19 cellular contexts compared by ENCODE assay signal in genomic region chr7:155897758-155898386, GRCh38.
A peak's percentile ranks its signal among the peaks of the same experiment; 100 is the strongest.
DNase-seq lines count a peak whose midpoint lies in the region; ATAC-seq and TF ChIP-seq lines count a peak whose summit lies in the region.
"Had no signal": no experiment of that assay in that cellular context is flagged by ENCODE, and none has a peak within 500 bp of the region (broad histone marks: within the 10 kb centered on the region; RNA-seq: fewer than 3 reads in every experiment).

No MANE protein-coding gene starts in this region.

- no peaks in the 10 kb centered on the region for H3K36me3 Mint-ChIP-seq in natural killer cell treated with Interleukin-12 subunit alpha and Interleukin-12 subunit beta and Interleukin-15 and Interleukin-18, amount 100 ng/mL, for 72 hours
- no peaks in the 10 kb centered on the region for H3K36me3 Mint-ChIP-seq in natural killer cell

- CTCF ChIA-PET in PC-9 (lab: Charles Lee) (no interaction called here), A673 (lab: Charles Lee) (no interaction called here)

- H3K4me2 ChIP-seq in PC-9 = peak overlapping the region; percentile 53; the same call in 1 of the 2 replicates

- POLR2A ChIA-PET in PC-9 (lab: Charles Lee; ENCODE audit: unreplicated experiment) (no interaction called here), A673 (lab: Charles Lee; ENCODE audit: low non-redundant PET) (no interaction called here)

- no peaks in the 10 kb centered on the region for H3K27me3 ChIP-seq in PC-9 (ENCODE audit: insufficient read depth, low read depth)
- peaks cover 52% of the 10 kb centered on the region for H3K27me3 ChIP-seq in A673 (replicated peaks; ENCODE audit: insufficient read depth, low read depth, low read length, poor library complexity)
- H3K27me3 ChIP-seq: BE2C had no signal

- H3K27ac ChIP-seq in PC-9 (no peak overlapping the region), A673 (ENCODE audit: low read depth, low read length, poor library complexity, severe bottlenecking) (no peak overlapping the region)
- H3K27ac ChIP-seq: HL-60, SK-N-MC had no signal

- H2AFZ ChIP-seq in PC-9 = no peak overlapping the region

- H3K9me3 ChIP-seq in PC-9 (ENCODE audit: insufficient read depth, low read depth) = no peaks in the 10 kb centered on the region; the same call in 1 of the 2 replicates
- no peaks in the 10 kb centered on the region for H3K9me3 ChIP-seq in A673 (ENCODE audit: low read depth, low read length, poor library complexity, severe bottlenecking)
- H3K9me3 ChIP-seq: BE2C had no signal

- peaks cover 17% of the 10 kb centered on the region for H3F3A ChIP-seq in PC-9 (ENCODE audit: insufficient read depth, low read depth)

- TF ChIP-seq CTCF in natural killer cell (IDR thresholded peaks at IDR 0.05) = no peak
- no peak for TF ChIP-seq CTCF in PC-9 (conservative IDR thresholded peaks at IDR 0.05)
- no peak for TF ChIP-seq CTCF in A673 (conservative IDR thresholded peaks at IDR 0.05; ENCODE audit: low read depth, low read length)

- BruUV-seq in PC-9 (replicated peaks; lab: Mats Ljungman, UMichigan) (no TSS peak), A673 (replicated peaks; lab: Mats Ljungman, UMichigan) (no TSS peak)

- no peaks in the 10 kb centered on the region for H3K79me2 ChIP-seq in PC-9 (ENCODE audit: low read depth)

- H3K4me1 ChIP-seq in PC-9 (replicated peaks; ENCODE audit: insufficient read depth) = peaks cover 28% of the 10 kb centered on the region
- H3K4me1 ChIP-seq in A673 (ENCODE audit: insufficient read depth, low read length, poor library complexity, severe bottlenecking) = no peaks in the 10 kb centered on the region
- H3K4me1 ChIP-seq: BE2C had no signal

- H3K27me3 Mint-ChIP-seq in natural killer cell treated with Interleukin-12 subunit alpha and Interleukin-12 subunit beta and Interleukin-15 and Interleukin-18, amount 100 ng/mL, for 72 hours = no peaks in the 10 kb centered on the region
- no peaks in the 10 kb centered on the region for H3K27me3 Mint-ChIP-seq in natural killer cell (ENCODE audit: low read depth in 2 of 2)

- H3K4me3 ChIP-seq in PC-9 (no peak overlapping the region), A673 (ENCODE audit: low read depth, low read length, poor library complexity, severe bottlenecking) (no peak overlapping the region)
- H3K4me3 ChIP-seq: SK-N-MC had no signal

- H3K36me3 ChIP-seq in PC-9 (ENCODE audit: low read depth) (no peaks in the 10 kb centered on the region), A673 (ENCODE audit: insufficient read depth, low read length, poor library complexity, severe bottlenecking) (no peaks in the 10 kb centered on the region)
- H3K36me3 ChIP-seq: BE2C had no signal

- no peak overlapping the region for H3K4me3 Mint-ChIP-seq in natural killer cell treated with Interleukin-12 subunit alpha and Interleukin-12 subunit beta and Interleukin-15 and Interleukin-18, amount 100 ng/mL, for 72 hours
- no peak overlapping the region for H3K4me3 Mint-ChIP-seq in natural killer cell

- no peaks in the 10 kb centered on the region for H4K20me1 ChIP-seq in PC-9 (ENCODE audit: insufficient read depth)

- intact Hi-C loops in natural killer cell (cut with micrococcal nuclease) (no loop called here), PC-9 (cut with micrococcal nuclease; ENCODE audit: unreplicated experiment) (no loop called here), posterior vena cava (cut with DNase I) (no loop called here), A673 (cut with micrococcal nuclease; ENCODE audit: unreplicated experiment) (no loop called here)

- H3K9me3 Mint-ChIP-seq in natural killer cell treated with Interleukin-12 subunit alpha and Interleukin-12 subunit beta and Interleukin-15 and Interleukin-18, amount 100 ng/mL, for 72 hours = no peaks in the 10 kb centered on the region
- H3K9me3 Mint-ChIP-seq in natural killer cell = no peaks in the 10 kb centered on the region

- no peaks in the 10 kb centered on the region for H3K9me2 ChIP-seq in PC-9 (ENCODE audit: insufficient read depth)

- H3K27ac Mint-ChIP-seq in natural killer cell treated with Interleukin-12 subunit alpha and Interleukin-12 subunit beta and Interleukin-15 and Interleukin-18, amount 100 ng/mL, for 72 hours = no peak overlapping the region
- H3K27ac Mint-ChIP-seq in natural killer cell = no peak overlapping the region

- ATAC-seq in natural killer cell treated with Interleukin-12 subunit alpha and Interleukin-12 subunit beta and Interleukin-15 and Interleukin-18, amount 100 ng/mL, for 72 hours = no peak
- no peak for ATAC-seq in natural killer cell

- no peaks in the 10 kb centered on the region for H3K4me1 Mint-ChIP-seq in natural killer cell treated with Interleukin-12 subunit alpha and Interleukin-12 subunit beta and Interleukin-15 and Interleukin-18, amount 100 ng/mL, for 72 hours (ENCODE audit: low read depth in 2 of 2)
- H3K4me1 Mint-ChIP-seq in natural killer cell = no peaks in the 10 kb centered on the region

- peak; percentile 5 for DNase-seq in natural killer cell treated with Interleukin-12 subunit alpha and Interleukin-12 subunit beta and Interleukin-15 and Interleukin-18, amount 100 ng/mL, for 72 hours (ENCODE audit: low spot score)
- DNase-seq in natural killer cell (no peak), PC-9 (no peak), posterior vena cava (ENCODE audit: low spot score) (peak; percentile 34), NCI-H1048 (lab: John Stamatoyannopoulos, UW) (no peak), dermis blood vessel endothelial cell (no peak), A673 (ENCODE audit: low spot score) (no peak)
- DNase-seq: ACHN, BE2C, Calu3, DND-41, NCI-H1105 treated with DMSO at 0.1 percent for 48 hours, NCI-H2029, NCI-H446 treated with DMSO at 0.1 percent for 48 hours, NCI-H526, NCI-H82, SIG-M5 had no signal

Comparison
In these comparisons a context has a peak if more than half of its experiments do, and no peak if none do; other contexts are left out.
1. DNase-seq: peak in natural killer cell treated with Interleukin-12 subunit alpha and Interleukin-12 subunit beta and Interleukin-15 and Interleukin-18, amount 100 ng/mL, for 72 hours (single experiment) and posterior vena cava (single experiment); none in natural killer cell (single experiment), PC-9 (0 of 2), NCI-H1048 (single experiment), dermis blood vessel endothelial cell (single experiment) and A673 (single experiment).